1 cellular context compared by ENCODE assay signal in genomic region chr19:3024509-3024869, GRCh38.
TF ChIP-seq lines count a peak whose summit lies in the region.

No MANE protein-coding gene starts in this region.

TF ChIP-seq in HepG2, 621 proteins besides CTCF, POLR2A, EP300 and RAD21:
- no peak for TF ChIP-seq GPBP1L1 (CRISPR knock-in tag; IDR thresholded peaks at IDR 0.05)
- TF ChIP-seq NFE2L1 (CRISPR knock-in tag; IDR thresholded peaks at IDR 0.05; ENCODE audit: borderline replicate concordance), result no peak
- no peak for TF ChIP-seq KLF11 (CRISPR knock-in tag; IDR thresholded peaks at IDR 0.05)
- TF ChIP-seq MAFK (conservative IDR thresholded peaks at IDR 0.05 in 1 of 2, IDR thresholded peaks at IDR 0.05 in 1 of 2; ENCODE audit: low read length in 2 of 2), result 0 out of 4 replicates have a peak, but pooled peaks of 1 of the 2 experiments have one; percentile 4
- no peak for TF ChIP-seq IKZF5 (CRISPR knock-in tag; IDR thresholded peaks at IDR 0.05)
- TF ChIP-seq ZNF768 (CRISPR knock-in tag; IDR thresholded peaks at IDR 0.05), result peak; percentile 86
- TF ChIP-seq TEAD3 (CRISPR knock-in tag; optimal IDR thresholded peaks at IDR 0.05; ENCODE audit: borderline replicate concordance), result no peak
- no peak for TF ChIP-seq ZNF230 (CRISPR knock-in tag; IDR thresholded peaks at IDR 0.05)
- TF ChIP-seq TRAFD1 (CRISPR knock-in tag; IDR thresholded peaks at IDR 0.05; ENCODE audit: borderline replicate concordance), result no peak
